10 cellular contexts compared by ENCODE assay signal in the genomic region with DNA sequence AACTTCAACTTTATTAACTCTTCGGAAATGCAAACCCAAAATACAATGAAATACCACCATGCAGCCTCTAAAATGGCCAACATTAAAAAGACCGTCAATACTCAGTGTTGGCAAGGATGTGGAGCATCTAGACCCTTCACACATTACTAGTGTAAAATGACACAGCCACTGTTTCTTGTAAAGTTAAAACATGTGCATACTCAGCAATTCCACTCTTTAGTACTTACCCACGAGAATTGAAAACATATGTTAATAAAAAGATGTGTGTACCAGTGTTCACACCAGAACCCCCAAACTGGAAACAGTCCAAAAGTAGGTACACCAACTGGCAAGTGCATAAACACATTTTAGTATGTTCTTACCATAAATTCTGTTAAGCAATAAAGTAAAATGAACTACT.
"Had no signal": no experiment of that assay in that cellular context is flagged by ENCODE, and none has a peak within 500 bp of the region (broad histone marks: within the 10 kb centered on the region; RNA-seq: fewer than 3 reads in every experiment).

No MANE protein-coding gene starts in this region.

- H3K4me3 ChIP-seq: GM23338 had no signal

- H3K9me3 Mint-ChIP-seq: HFFc6, IgD-negative memory B cell had no signal

- ATAC-seq: GM23338 had no signal

- H3K4me2 ChIP-seq: GM23338 had no signal

- H2AFZ ChIP-seq: GM23338 had no signal

- H3K4me1 Mint-ChIP-seq: GM23338, H9 had no signal

- H3K27ac ChIP-seq: HL-60 had no signal

- DNase-seq: H9, HCEC 1CT, HFFc6, Kasumi-1, KG1 had no signal

- H3K4me3 Mint-ChIP-seq: GM23338, H9, HFFc6, IgD-negative memory B cell had no signal

- FAIRE-seq: H1, H54 had no signal

- H3K27ac Mint-ChIP-seq: GM23338, H9, HFFc6, IgD-negative memory B cell had no signal
